In the genomic region with DNA sequence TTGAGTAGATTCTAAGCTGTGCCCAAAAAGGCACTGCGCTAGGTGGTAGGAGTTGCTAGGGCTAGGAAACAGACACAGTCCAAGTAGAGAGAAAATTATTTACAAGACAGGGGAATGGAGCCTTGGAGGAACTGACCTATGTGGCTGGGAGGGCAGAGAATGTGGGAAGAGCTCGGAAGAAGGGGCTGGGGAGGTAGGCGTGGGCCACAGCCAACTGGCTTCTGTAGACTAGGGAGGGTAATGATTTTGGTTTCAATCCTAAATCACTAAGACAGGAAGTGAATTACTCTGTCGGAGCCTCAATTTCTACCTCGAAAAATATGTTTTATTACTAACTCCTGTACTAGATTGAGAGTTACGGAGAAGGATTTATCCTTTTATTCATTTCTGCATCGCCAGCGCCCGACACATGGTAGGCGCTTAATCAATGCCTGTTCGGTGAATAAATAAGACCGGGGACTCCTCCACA, we compare ENCODE assay signal across 8 cellular contexts. TPM values are rescaled to one million over a fixed set of nuclear protein-coding genes. Genes with fewer than 3 reads are reported as not detected.
DNase-seq lines count a peak whose midpoint lies in the region; ATAC-seq and TF ChIP-seq lines count a peak whose summit lies in the region.

No MANE protein-coding gene starts in this region.

- H3K27ac Mint-ChIP-seq in HFFc6 (peak overlapping the region; percentile 95), T-cell (peak overlapping the region; percentile 88 to 91)

- peak overlapping the region; percentile 99 for H2AFZ ChIP-seq in neuron (ENCODE audit: low read depth, low read length)

- TF ChIP-seq EP300 in esophagus muscularis mucosa (IDR thresholded peaks at IDR 0.05) = no peak

- no peaks in the 10 kb centered on the region for H3K36me3 ChIP-seq in esophagus muscularis mucosa
- no peaks in the 10 kb centered on the region for H3K36me3 ChIP-seq in neuron (ENCODE audit: insufficient read depth, low read length)

- TF ChIP-seq POLR2A in esophagus muscularis mucosa (IDR thresholded peaks at IDR 0.05; ENCODE audit: low read depth) = no peak

- H3K27me3 ChIP-seq in esophagus muscularis mucosa = no peaks in the 10 kb centered on the region
- H3K27me3 ChIP-seq in neuron (ENCODE audit: insufficient read depth, low read length) = no peaks in the 10 kb centered on the region

- WGBS in esophagus muscularis mucosa = 5% methylated on average over 12 of the region's 12 CpGs

- CTCF ChIA-PET in T-cell (lab: Charles Lee) = interaction anchor here in 1 of 2 donors (2.1 kb wide), 1 partner anchor 13 kb away, joined by 9 read pairs; no protein-coding TSS in a partner anchor

- DNase-seq in HFFc6 (no peak), T-cell (peak in 1 of 34 experiments; percentile 6), esophagus muscularis mucosa (ENCODE audit: extremely low spot score) (no peak), NCI-H226 (no peak), SW 1271 (lab: John Stamatoyannopoulos, UW) (no peak)
- DNase-seq in central memory CD4-positive, alpha-beta T cell = no peak

- H3K4me3 Mint-ChIP-seq in HFFc6 = peak overlapping the region; percentile 91
- peak overlapping the region; percentile 90 to 95 (median 92) for H3K4me3 Mint-ChIP-seq in T-cell

- no peaks in the 10 kb centered on the region for H3K9me3 Mint-ChIP-seq in HFFc6
- H3K9me3 Mint-ChIP-seq in T-cell = no peaks in the 10 kb centered on the region

- peak overlapping the region; percentile 91 to 97 (median 95) for H3K27ac ChIP-seq in esophagus muscularis mucosa (replicated peaks in 1 of 4)

- H3K36me3 Mint-ChIP-seq in HFFc6 (ENCODE audit: low read depth) (no peaks in the 10 kb centered on the region), T-cell (peaks cover 5% of the 10 kb centered on the region)

- H3K27me3 Mint-ChIP-seq in HFFc6 (ENCODE audit: insufficient read depth) (peaks cover 4% of the 10 kb centered on the region; the same call in 1 of the 2 replicates), T-cell (no peaks in the 10 kb centered on the region)

- peak; percentile 5 to 11 (median 9) for ATAC-seq in T-cell (replicated peaks in 1 of 4)

- intact Hi-C loops in esophagus muscularis mucosa (cut with DNase I) = loop anchor here (5.0 kb wide), 1 partner anchor 89 kb away; a partner anchor contains a TSS

- H3K4me1 Mint-ChIP-seq in HFFc6 (ENCODE audit: low read depth) (peaks cover 41% of the 10 kb centered on the region), T-cell (peaks cover 38 to 46% (median 40%) of the 10 kb centered on the region in 3 donors)

- H3K4me1 ChIP-seq in esophagus muscularis mucosa = peaks cover 34 to 46% (median 44%) of the 10 kb centered on the region in 4 donors
- H3K4me1 ChIP-seq in neuron (ENCODE audit: insufficient read depth, low read length) = peaks cover 11% of the 10 kb centered on the region

- TF ChIP-seq CTCF in HFFc6 (IDR thresholded peaks at IDR 0.05) (no peak), esophagus muscularis mucosa (IDR thresholded peaks at IDR 0.05) (no peak)

- POLR2A ChIA-PET in T-cell (lab: Charles Lee) = interaction anchor here in 1 of 2 donors (0.5 kb wide), 1 partner anchor 81 kb away, joined by 3 read pairs; no protein-coding TSS in a partner anchor

- H3K9me3 ChIP-seq in esophagus muscularis mucosa (no peaks in the 10 kb centered on the region), neuron (ENCODE audit: low read length) (no peaks in the 10 kb centered on the region)

- peak overlapping the region; percentile 91 for H3K4me3 ChIP-seq in GM08714 (ENCODE audit: low read length)
- H3K4me3 ChIP-seq in esophagus muscularis mucosa = peak overlapping the region; percentile 68 to 90 (median 82)
- peak overlapping the region; percentile 68 for H3K4me3 ChIP-seq in neuron (ENCODE audit: low read length)

RNA-seq across cellular contexts. Expression of a gene that starts 0.5 kb away (rescaled TPM):
- 10 to 100 TPM; 11.6 to 15.3 (median 13.3) TPM for total RNA-seq in HFFc6 (2021; fragmentation: NEBNext Ultra II Directional; extraction: Animal tissue kit (Norgen Biotek cat#: 25700))
- total RNA-seq in T-cell (10 to 100 TPM; 32.4 to 62.2 (median 60.5) TPM), esophagus muscularis mucosa (10 to 100 TPM; 14.4 to 24.9 (median 17.2) TPM)

RNA-seq across cellular contexts. Expression of a gene that starts 31.9 kb away (rescaled TPM):
- under 1 TPM in 3 of 6 experiments, not detected in 3; 0.07 to 0.14 (median 0.09) TPM for total RNA-seq in HFFc6 (2021; fragmentation: NEBNext Ultra II Directional; extraction: Animal tissue kit (Norgen Biotek cat#: 25700))
- 10 to 100 TPM in 1 of 5 donors, 1 to 10 TPM in 4; 5.9 to 10.8 (median 8.4) TPM for total RNA-seq in T-cell
- total RNA-seq in esophagus muscularis mucosa = not detected

Comparison
In these comparisons a context has a peak if more than half of its experiments do, and no peak if none do; other contexts are left out.
1. RNA of a gene that starts 31.9 kb away (total RNA-seq): 5.9 to 10.8 TPM in T-cell; 0.07 to 0.14 TPM in HFFc6 and not detected in esophagus muscularis mucosa; every median in the first group is over 4 times any median in the second.
2. Peak in every context shown above with its lines, with median percentiles within 50 percentile points of each other: H3K4me3 ChIP-seq.